19 cellular contexts compared by ENCODE assay signal in genomic region chr12:92938018-92938417, GRCh38. TPM values are rescaled to one million over a fixed set of nuclear protein-coding genes. Genes with fewer than 3 reads are reported as not detected.
DNase-seq lines count a peak whose midpoint lies in the region; ATAC-seq and TF ChIP-seq lines count a peak whose summit lies in the region.
"Had no signal": no experiment of that assay in that cellular context is flagged by ENCODE, and none has a peak within 500 bp of the region (broad histone marks: within the 10 kb centered on the region; RNA-seq: fewer than 3 reads in every experiment).

No MANE protein-coding gene starts in this region.

- peaks cover 2% of the 10 kb centered on the region for H3K4me1 Mint-ChIP-seq in progenitor cell of endocrine pancreas (ENCODE audit: low read depth)
- H3K4me1 Mint-ChIP-seq: activated naive CD4-positive, alpha-beta T cell treated with anti-CD3 and anti-CD28 coated beads, Interleukin-2, amount 50 U/mL, for 24 hours had no signal

- H3K36me3 Mint-ChIP-seq in progenitor cell of endocrine pancreas (ENCODE audit: insufficient read depth): no peaks in the 10 kb centered on the region

- no peaks in the 10 kb centered on the region for H3K27me3 Mint-ChIP-seq in progenitor cell of endocrine pancreas
- H3K27me3 Mint-ChIP-seq: activated naive CD4-positive, alpha-beta T cell treated with anti-CD3 and anti-CD28 coated beads, Interleukin-2, amount 50 U/mL, for 24 hours; memory B cell had no signal

- POLR2A ChIA-PET in SK-N-SH (lab: Yijun Ruan, JAX): no interaction called here

- H3K4me1 ChIP-seq in SK-N-SH (ENCODE audit: control insufficient read depth in 1 of 2, insufficient read depth in 2 of 2, low read depth in 1 of 2, low read length in 1 of 2): no peaks in the 10 kb centered on the region; a peak in 1 of 4 replicates
- H3K4me1 ChIP-seq: suprapubic skin had no signal

- 86% methylated on average over 3 of the region's 3 CpGs for WGBS in SK-N-SH (ENCODE audit: low lambda C conversion rate)

- TF ChIP-seq RAD21 in SK-N-SH (IDR thresholded peaks at IDR 0.05; ENCODE audit: low read length): no peak

- H3F3A ChIP-seq in SK-N-SH (replicated peaks; ENCODE audit: insufficient read depth): peaks cover 5% of the 10 kb centered on the region

- no peaks in the 10 kb centered on the region for H3K9me3 ChIP-seq in SK-N-SH
- H3K9me3 ChIP-seq: esophagus squamous epithelium, heart left ventricle, suprapubic skin had no signal

- no peak overlapping the region for H2AFZ ChIP-seq in SK-N-SH (ENCODE audit: low read depth)

- no peaks in the 10 kb centered on the region for H3K27me3 ChIP-seq in SK-N-SH (ENCODE audit: insufficient read depth)
- H3K27me3 ChIP-seq: brain microvascular endothelial cell, dorsolateral prefrontal cortex, esophagus squamous epithelium, heart left ventricle, suprapubic skin had no signal

- DNase-seq in progenitor cell of endocrine pancreas (ENCODE audit: low spot score, unreplicated experiment): no peak
- no peak for DNase-seq in GM19240 (ENCODE audit: insufficient read length, low spot score)
- no peak for DNase-seq in SK-N-SH
- no peak for DNase-seq in T-helper 2 cell
- DNase-seq: activated CD8-positive, alpha-beta memory T cell treated with anti-CD3 and anti-CD28 coated beads, Interleukin-2, amount 50 U/mL, for 4 hours; brain microvascular endothelial cell; dorsolateral prefrontal cortex; esophagus squamous epithelium; heart left ventricle; NCI-H2107; NCI-H774 had no signal

- no peak overlapping the region for H3K27ac ChIP-seq in SK-N-SH (ENCODE audit: low read depth in 2 of 2, low read length in 1 of 2)
- H3K27ac ChIP-seq: brain microvascular endothelial cell, dorsolateral prefrontal cortex, esophagus squamous epithelium, heart left ventricle, suprapubic skin had no signal

- H3K27ac Mint-ChIP-seq in progenitor cell of endocrine pancreas: peak overlapping the region; percentile 37
- H3K27ac Mint-ChIP-seq: activated naive CD4-positive, alpha-beta T cell treated with anti-CD3 and anti-CD28 coated beads, Interleukin-2, amount 50 U/mL, for 24 hours; memory B cell; T-helper 1 cell treated with Interleukin-12 subunit alpha and Interleukin-12 subunit beta and Interleukin-4 antibody, amounts not matched to agents 30 μg/mL and 1 μg/mL, for 36 hours had no signal

- H3K4me3 ChIP-seq in SK-N-SH (ENCODE audit: low read depth in 2 of 2, low read length in 1 of 2): no peak overlapping the region
- H3K4me3 ChIP-seq: dorsolateral prefrontal cortex, esophagus squamous epithelium, heart left ventricle, suprapubic skin had no signal

- H3K9ac ChIP-seq in SK-N-SH: no peak overlapping the region

- CTCF ChIA-PET in SK-N-SH (lab: Yijun Ruan, JAX): no interaction called here

- ATAC-seq in GM18909 (IDR thresholded peaks at IDR 0.05; ENCODE audit: poor library complexity, unreplicated experiment) (peak; percentile 46), HG02642 (IDR thresholded peaks at IDR 0.05; ENCODE audit: poor library complexity, unreplicated experiment) (peak; percentile 54), HG03565 (IDR thresholded peaks at IDR 0.05; ENCODE audit: unreplicated experiment) (peak; percentile 87)
- ATAC-seq: heart left ventricle had no signal

- TF ChIP-seq CTCF in progenitor cell of endocrine pancreas (IDR thresholded peaks at IDR 0.05; ENCODE audit: unreplicated experiment) (no peak), SK-N-SH (IDR thresholded peaks at IDR 0.05) (no peak)

- H3K9me2 ChIP-seq in SK-N-SH: no peaks in the 10 kb centered on the region

- no peaks in the 10 kb centered on the region for H3K36me3 ChIP-seq in SK-N-SH (replicated peaks in 1 of 2; ENCODE audit: control insufficient read depth in 1 of 2, insufficient read depth in 2 of 2, low read length in 1 of 2)
- H3K36me3 ChIP-seq: brain microvascular endothelial cell, esophagus squamous epithelium, heart left ventricle, suprapubic skin had no signal

- H4K20me1 ChIP-seq in SK-N-SH (ENCODE audit: insufficient read depth): no peaks in the 10 kb centered on the region

- H3K4me3 Mint-ChIP-seq in progenitor cell of endocrine pancreas (ENCODE audit: low read depth): no peak overlapping the region
- H3K4me3 Mint-ChIP-seq: activated naive CD4-positive, alpha-beta T cell treated with anti-CD3 and anti-CD28 coated beads, Interleukin-2, amount 50 U/mL, for 24 hours; memory B cell; neural crest cell; T-helper 1 cell treated with Interleukin-12 subunit alpha and Interleukin-12 subunit beta and Interleukin-4 antibody, amounts not matched to agents 30 μg/mL and 1 μg/mL, for 36 hours had no signal

- H3K79me2 ChIP-seq in SK-N-SH (ENCODE audit: insufficient read depth): no peaks in the 10 kb centered on the region

- H3K9me3 Mint-ChIP-seq in progenitor cell of endocrine pancreas (ENCODE audit: low read depth): no peaks in the 10 kb centered on the region
- H3K9me3 Mint-ChIP-seq: activated naive CD4-positive, alpha-beta T cell treated with anti-CD3 and anti-CD28 coated beads, Interleukin-2, amount 50 U/mL, for 24 hours; neural crest cell; T-helper 1 cell treated with Interleukin-12 subunit alpha and Interleukin-12 subunit beta and Interleukin-4 antibody, amounts not matched to agents 30 μg/mL and 1 μg/mL, for 36 hours had no signal

- no peak overlapping the region for H3K4me2 ChIP-seq in SK-N-SH

- TF ChIP-seq EP300 in SK-N-SH (IDR thresholded peaks at IDR 0.05; ENCODE audit: borderline replicate concordance in 1 of 2, low read depth in 1 of 2, low read length in 1 of 2): no peak

TF ChIP-seq in SK-N-SH, 30 proteins besides CTCF, POLR2A, EP300 and RAD21 (continues in another document):
- TF ChIP-seq POLR2AphosphoS5 (IDR thresholded peaks at IDR 0.05; ENCODE audit: low read depth, low read length) (no peak), IRF3 (IDR thresholded peaks at IDR 0.05; ENCODE audit: low read depth, low read length) (no peak), REST (IDR thresholded peaks at IDR 0.05; ENCODE audit: low read depth, low read length) (no peak), NRF1 (IDR thresholded peaks at IDR 0.05; ENCODE audit: low read depth, low read length) (no peak), FOXM1 (IDR thresholded peaks at IDR 0.05; ENCODE audit: low read depth) (no peak), PBX3 (IDR thresholded peaks at IDR 0.05) (no peak), ELF1 (IDR thresholded peaks at IDR 0.05) (no peak), USF2 (IDR thresholded peaks at IDR 0.05; ENCODE audit: borderline replicate concordance, low read depth, low read length) (no peak), MEF2A (IDR thresholded peaks at IDR 0.05; ENCODE audit: borderline replicate concordance, low read depth) (no peak), SMC3 (IDR thresholded peaks at IDR 0.05; ENCODE audit: low read depth, low read length) (no peak), YY1 (IDR thresholded peaks at IDR 0.05; ENCODE audit: low read depth) (no peak)

RNA-seq across cellular contexts. Expression of gene EEA1, which starts 8.9 kb away (rescaled TPM):
- total RNA-seq in progenitor cell of endocrine pancreas: 19.5 and 19.6 TPM in 2 replicates
- 1.5 and 1.7 TPM in 2 replicates for polyA plus RNA-seq in SK-N-SH (2012; rRNA removed)
- polyA plus RNA-seq in SK-N-SH (2012; cell fraction: cytosol; rRNA removed): 3.0 and 3.7 TPM in 2 replicates
- polyA plus RNA-seq in SK-N-SH (2012; cell fraction: nucleus; rRNA removed): 0.96 and 2.5 TPM in 2 replicates
